Comparison of ENCODE assay signal across 15 cellular contexts in genomic region chr6:102798631-102799030, GRCh38.
DNase-seq lines count a peak whose midpoint lies in the region; ATAC-seq and TF ChIP-seq lines count a peak whose summit lies in the region.
"Had no signal": no experiment of that assay in that cellular context is flagged by ENCODE, and none has a peak within 500 bp of the region (broad histone marks: within the 10 kb centered on the region; RNA-seq: fewer than 3 reads in every experiment).

No MANE protein-coding gene starts in this region.

- peak overlapping the region; percentile 94 for H2AFZ ChIP-seq in neural progenitor cell (replicated peaks)

- no peaks in the 10 kb centered on the region for H3K36me3 Mint-ChIP-seq in neural progenitor cell
- H3K36me3 Mint-ChIP-seq: memory B cell had no signal

- no peaks in the 10 kb centered on the region for H4K20me1 ChIP-seq in neural progenitor cell (ENCODE audit: low read depth)

- peak overlapping the region; percentile 22 for H3K27ac Mint-ChIP-seq in neural progenitor cell
- H3K27ac Mint-ChIP-seq: activated CD4-positive, alpha-beta T cell treated with anti-CD3 and anti-CD28 coated beads, Interleukin-2, amount 10 ng/mL, durations not matched to agents 24 days and 14 days; effector memory CD8-positive, alpha-beta T cell; memory B cell had no signal

- H3K9ac ChIP-seq in neural progenitor cell: no peak overlapping the region

- H3K9me3 ChIP-seq in gastroesophageal sphincter (no peaks in the 10 kb centered on the region), neural progenitor cell (ENCODE audit: low read depth) (no peaks in the 10 kb centered on the region)

- H3K4me3 ChIP-seq in gastroesophageal sphincter (no peak overlapping the region), neural progenitor cell (peak overlapping the region; percentile 58)
- H3K4me3 ChIP-seq: heart right ventricle had no signal

- no peaks in the 10 kb centered on the region for H3K36me3 ChIP-seq in gastroesophageal sphincter
- no peaks in the 10 kb centered on the region for H3K36me3 ChIP-seq in neural progenitor cell
- H3K36me3 ChIP-seq: heart right ventricle had no signal

- ATAC-seq in gastroesophageal sphincter (peak; percentile 16), HG02973 (IDR thresholded peaks at IDR 0.05; ENCODE audit: unreplicated experiment) (no peak)
- ATAC-seq: effector memory CD8-positive, alpha-beta T cell; heart right ventricle had no signal

- 16 to 28% methylated on average over 5 to 11 of the region's 13 CpGs for WGBS in gastroesophageal sphincter (ENCODE audit: low coverage in 1 of 2), 2 donors

- no peaks in the 10 kb centered on the region for H3K79me2 ChIP-seq in neural progenitor cell (ENCODE audit: low read depth)

- in situ Hi-C loops in GM13977 (cut with MboI; ENCODE audit: low pct_unique_long_range_greater_than_20kb, low sequenced_read_pairs, unreplicated experiment): no loop called here

- peaks cover 7% of the 10 kb centered on the region for H3K4me1 Mint-ChIP-seq in neural progenitor cell
- H3K4me1 Mint-ChIP-seq: activated CD4-positive, alpha-beta T cell treated with anti-CD3 and anti-CD28 coated beads, Interleukin-2, amount 10 ng/mL, durations not matched to agents 24 days and 14 days; memory B cell had no signal

- TF ChIP-seq POLR2A in gastroesophageal sphincter (IDR thresholded peaks at IDR 0.05): no peak

- H3K27ac ChIP-seq in gastroesophageal sphincter (no peak overlapping the region), neural progenitor cell (no peak overlapping the region)
- H3K27ac ChIP-seq: heart right ventricle had no signal

- H3K4me3 Mint-ChIP-seq in neural progenitor cell: peak overlapping the region; percentile 78
- H3K4me3 Mint-ChIP-seq: activated CD4-positive, alpha-beta T cell treated with anti-CD3 and anti-CD28 coated beads, Interleukin-2, amount 10 ng/mL, durations not matched to agents 24 days and 14 days; effector memory CD8-positive, alpha-beta T cell; memory B cell had no signal

- no peaks in the 10 kb centered on the region for H3K4me1 ChIP-seq in gastroesophageal sphincter
- H3K4me1 ChIP-seq in neural progenitor cell: no peaks in the 10 kb centered on the region
- H3K4me1 ChIP-seq: heart right ventricle had no signal

- H3K4me2 ChIP-seq in neural progenitor cell: peak overlapping the region; percentile 73

- H3F3A ChIP-seq in neural progenitor cell (ENCODE audit: low read depth): no peaks in the 10 kb centered on the region

- TF ChIP-seq CTCF in GM13977 (IDR thresholded peaks at IDR 0.05; ENCODE audit: extremely low read depth, insufficient read depth, missing control alignments): peak; percentile 4
- no peak for TF ChIP-seq CTCF in gastroesophageal sphincter (IDR thresholded peaks at IDR 0.05)
- peak; percentile 71 for TF ChIP-seq CTCF in neural progenitor cell (IDR thresholded peaks at IDR 0.05)

- H3K9me3 Mint-ChIP-seq in neural progenitor cell: no peaks in the 10 kb centered on the region
- H3K9me3 Mint-ChIP-seq: activated CD4-positive, alpha-beta T cell treated with anti-CD3 and anti-CD28 coated beads, Interleukin-2, amount 10 ng/mL, durations not matched to agents 24 days and 14 days had no signal

- H3K27me3 ChIP-seq in gastroesophageal sphincter (no peaks in the 10 kb centered on the region), neural progenitor cell (no peaks in the 10 kb centered on the region)

- H3K27me3 Mint-ChIP-seq in neural progenitor cell (ENCODE audit: insufficient read depth, low read depth): no peaks in the 10 kb centered on the region
- H3K27me3 Mint-ChIP-seq: activated CD4-positive, alpha-beta T cell treated with anti-CD3 and anti-CD28 coated beads, Interleukin-2, amount 10 ng/mL, durations not matched to agents 24 days and 14 days; effector memory CD8-positive, alpha-beta T cell; memory B cell had no signal

- DNase-seq in GM13977 (ENCODE audit: low spot score) (no peak), NCI-H748 (lab: John Stamatoyannopoulos, UW; ENCODE audit: unreplicated experiment) (peak; percentile 82), neural progenitor cell (ENCODE audit: low spot score) (peak; percentile 75), NCI-H1436 treated with DMSO at 0.1 percent for 48 hours (lab: John Stamatoyannopoulos, UW) (no peak), retina (no peak)
- no peak for DNase-seq in stimulated activated naive CD4-positive, alpha-beta T cell treated with Interleukin-2 at 50 U/mL for 16 hours (lab: John Stamatoyannopoulos, UW)
- DNase-seq: activated CD4-positive, alpha-beta T cell treated with anti-CD3 and anti-CD28 coated beads, Interleukin-2, amount 10 ng/mL, durations not matched to agents 24 days and 14 days; anterior cingulate cortex; effector memory CD8-positive, alpha-beta T cell; heart right ventricle; KG1; NCI-H187 had no signal

- TF ChIP-seq EP300 in gastroesophageal sphincter (IDR thresholded peaks at IDR 0.05): no peak

Comparison
In these comparisons a context has a peak if more than half of its experiments do, and no peak if none do; other contexts are left out.
1. DNase-seq: peak in NCI-H748 (single experiment) and neural progenitor cell (single experiment); none in GM13977 (single experiment), NCI-H1436 treated with DMSO at 0.1 percent for 48 hours (single experiment), stimulated activated naive CD4-positive, alpha-beta T cell treated with Interleukin-2 at 50 U/mL for 16 hours (single experiment) and retina (single experiment).
2. CTCF ChIP-seq: peak in GM13977 (single experiment) and neural progenitor cell (single experiment); none in gastroesophageal sphincter (0 of 4).